In the genomic region with DNA sequence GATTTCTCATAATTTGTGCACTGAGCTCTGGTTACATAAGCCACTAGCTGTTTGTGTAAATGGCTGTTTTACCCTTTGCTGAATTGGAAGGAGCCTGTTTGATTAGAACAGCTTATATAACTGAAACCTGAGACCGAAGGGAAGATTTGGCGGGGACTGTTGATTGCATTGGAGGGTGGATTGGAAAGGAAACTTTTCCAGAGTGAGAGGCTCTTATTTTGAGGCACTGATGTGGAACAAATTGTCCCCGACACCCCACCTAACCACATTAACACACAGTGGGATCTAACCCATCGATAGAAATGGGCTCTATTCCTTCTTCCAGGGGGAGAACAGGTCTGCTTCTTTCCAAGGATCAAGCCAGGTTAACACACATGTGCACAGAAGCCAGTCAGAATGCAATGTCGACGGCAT, we compare ENCODE assay signal across 16 cellular contexts. TPM values are rescaled to one million over a fixed set of nuclear protein-coding genes. Genes with fewer than 3 reads are reported as not detected.
DNase-seq lines count a peak whose midpoint lies in the region; ATAC-seq and TF ChIP-seq lines count a peak whose summit lies in the region.
"Had no signal": no experiment of that assay in that cellular context is flagged by ENCODE, and none has a peak within 500 bp of the region (broad histone marks: within the 10 kb centered on the region; RNA-seq: fewer than 3 reads in every experiment).

No MANE protein-coding gene starts in this region.

- H3K27me3 ChIP-seq in A673 (replicated peaks; ENCODE audit: insufficient read depth, low read depth, low read length, poor library complexity) (no peaks in the 10 kb centered on the region), mesenchymal stem cell (ENCODE audit: control insufficient read depth in 1 of 2, insufficient read depth in 1 of 2, low read length in 2 of 2) (peaks cover 0 to 7% of the 10 kb centered on the region in 2 experiments), Peyer's patch (no peaks in the 10 kb centered on the region)

- TF ChIP-seq CTCF in A673 (conservative IDR thresholded peaks at IDR 0.05; ENCODE audit: low read depth, low read length) (no peak), nephron (IDR thresholded peaks at IDR 0.05; ENCODE audit: unreplicated experiment in 3 of 3) (no peak), Peyer's patch (IDR thresholded peaks at IDR 0.05) (no peak)

- H3K4ac ChIP-seq in mesenchymal stem cell (ENCODE audit: low read depth in 1 of 2, low read length in 2 of 2): no peak overlapping the region

- H3K4me1 ChIP-seq in A673 (ENCODE audit: insufficient read depth, low read length, poor library complexity, severe bottlenecking) (peaks cover 14% of the 10 kb centered on the region), mesenchymal stem cell (ENCODE audit: control insufficient read depth, insufficient read depth, low read depth, low read length) (no peaks in the 10 kb centered on the region), Peyer's patch (no peaks in the 10 kb centered on the region)
- H3K4me1 ChIP-seq: Caco-2, heart right ventricle, left lung had no signal

- CTCF ChIA-PET in A673 (lab: Charles Lee): no interaction called here

- 73% methylated on average over 3 of the region's 6 CpGs for WGBS in mesenchymal stem cell

- no peaks in the 10 kb centered on the region for H3K9me3 Mint-ChIP-seq in nephron
- H3K9me3 Mint-ChIP-seq: activated naive CD8-positive, alpha-beta T cell treated with anti-CD3 and anti-CD28 coated beads for 36 hours; naive thymus-derived CD8-positive, alpha-beta T cell had no signal

- H3K27me3 Mint-ChIP-seq in nephron (ENCODE audit: low read depth): no peaks in the 10 kb centered on the region

- no peak overlapping the region for H2BK12ac ChIP-seq in mesenchymal stem cell (ENCODE audit: low read length in 2 of 2)

- no peak overlapping the region for H4K91ac ChIP-seq in mesenchymal stem cell (ENCODE audit: low read length)

- no peak overlapping the region for H3K23ac ChIP-seq in mesenchymal stem cell (ENCODE audit: low read length in 2 of 2)

- DNase-seq in A673 (ENCODE audit: low spot score) (peak; percentile 33), NCI-H146 (lab: John Stamatoyannopoulos, UW) (peak; percentile 63), NCI-H526 treated with DMSO at 0.1 percent for 48 hours (lab: John Stamatoyannopoulos, UW) (peak; percentile 30), middle frontal gyrus (ENCODE audit: extremely low spot score, low spot score) (no peak), mesenchymal stem cell (no peak), Peyer's patch (no peak)
- DNase-seq: activated CD8-positive, alpha-beta memory T cell treated with anti-CD3 and anti-CD28 coated beads, Interleukin-2, amount 50 U/mL, for 48 hours; activated naive CD8-positive, alpha-beta T cell treated with anti-CD3 and anti-CD28 coated beads for 36 hours; Caco-2; HCEC 1CT; heart right ventricle; left lung; naive thymus-derived CD8-positive, alpha-beta T cell had no signal

- H3K4me3 ChIP-seq in A673 (ENCODE audit: low read depth, low read length, poor library complexity, severe bottlenecking) (no peak overlapping the region), mesenchymal stem cell (ENCODE audit: insufficient read depth in 1 of 2, low read depth in 1 of 2, low read length in 2 of 2) (no peak overlapping the region), Peyer's patch (no peak overlapping the region)
- H3K4me3 ChIP-seq: A549, heart right ventricle, left lung had no signal

- H3K36me3 ChIP-seq in A673 (ENCODE audit: insufficient read depth, low read length, poor library complexity, severe bottlenecking) (no peaks in the 10 kb centered on the region), mesenchymal stem cell (ENCODE audit: control insufficient read depth in 1 of 2, insufficient read depth in 2 of 2, low read depth in 1 of 2, low read length in 2 of 2) (no peaks in the 10 kb centered on the region), Peyer's patch (no peaks in the 10 kb centered on the region)
- H3K36me3 ChIP-seq: heart right ventricle, left lung had no signal

- no peak overlapping the region for H2AFZ ChIP-seq in mesenchymal stem cell (ENCODE audit: low read depth, low read length)

- no peak overlapping the region for H2AK5ac ChIP-seq in mesenchymal stem cell (ENCODE audit: low read length, severe bottlenecking)

- H4K8ac ChIP-seq in mesenchymal stem cell (ENCODE audit: low read length): no peak overlapping the region

- POLR2A ChIA-PET in A673 (lab: Charles Lee; ENCODE audit: low non-redundant PET): no interaction called here

- peak overlapping the region; percentile 63 to 88 (median 70) for H3K27ac Mint-ChIP-seq in nephron
- H3K27ac Mint-ChIP-seq: activated naive CD8-positive, alpha-beta T cell treated with anti-CD3 and anti-CD28 coated beads for 36 hours; naive thymus-derived CD8-positive, alpha-beta T cell had no signal

- ATAC-seq in HG03521 (IDR thresholded peaks at IDR 0.05; ENCODE audit: unreplicated experiment): no peak
- ATAC-seq: A549; left lung; naive thymus-derived CD8-positive, alpha-beta T cell had no signal

- H3K9ac ChIP-seq in mesenchymal stem cell (ENCODE audit: low read length): no peak overlapping the region

- H3K9me3 ChIP-seq in A673 (ENCODE audit: low read depth, low read length, poor library complexity, severe bottlenecking) (no peaks in the 10 kb centered on the region), mesenchymal stem cell (ENCODE audit: control insufficient read depth, low read length) (no peaks in the 10 kb centered on the region), Peyer's patch (no peaks in the 10 kb centered on the region)
- H3K9me3 ChIP-seq: A549, Caco-2, heart right ventricle, left lung had no signal

- H2BK5ac ChIP-seq in mesenchymal stem cell (ENCODE audit: low read depth, low read length, poor library complexity, severe bottlenecking): no peak overlapping the region

- H3K4me2 ChIP-seq in mesenchymal stem cell (ENCODE audit: low read length, poor library complexity, severe bottlenecking): no peak overlapping the region
- H3K4me2 ChIP-seq: A549 had no signal

- no peak overlapping the region for H3K14ac ChIP-seq in mesenchymal stem cell (ENCODE audit: low read length in 2 of 2)

- BruUV-seq in A673 (replicated peaks; lab: Mats Ljungman, UMichigan): no TSS peak

- H3K36me3 Mint-ChIP-seq in nephron (ENCODE audit: low read depth): no peaks in the 10 kb centered on the region
- H3K36me3 Mint-ChIP-seq: activated naive CD8-positive, alpha-beta T cell treated with anti-CD3 and anti-CD28 coated beads for 36 hours; naive thymus-derived CD8-positive, alpha-beta T cell had no signal

- intact Hi-C loops in A673 (cut with micrococcal nuclease; ENCODE audit: unreplicated experiment): no loop called here

- H3K4me3 Mint-ChIP-seq in nephron: no peak overlapping the region
- H3K4me3 Mint-ChIP-seq: activated naive CD8-positive, alpha-beta T cell treated with anti-CD3 and anti-CD28 coated beads for 36 hours; naive thymus-derived CD8-positive, alpha-beta T cell had no signal

- H2BK120ac ChIP-seq in mesenchymal stem cell (ENCODE audit: low read depth, low read length): no peak overlapping the region

- no peak overlapping the region for H2BK15ac ChIP-seq in mesenchymal stem cell (ENCODE audit: low read depth, poor library complexity, severe bottlenecking)

- no peak overlapping the region for H3K27ac ChIP-seq in A673 (ENCODE audit: low read depth, low read length, poor library complexity, severe bottlenecking)
- H3K27ac ChIP-seq in mesenchymal stem cell (ENCODE audit: low read length, poor library complexity, severe bottlenecking): no peak overlapping the region
- H3K27ac ChIP-seq in Peyer's patch: no peak overlapping the region
- H3K27ac ChIP-seq: A549, heart right ventricle, left lung had no signal

- TF ChIP-seq POLR2A in Peyer's patch (IDR thresholded peaks at IDR 0.05): no peak

- H3K18ac ChIP-seq in mesenchymal stem cell (ENCODE audit: low read depth in 1 of 2, low read length in 2 of 2): no peak overlapping the region

- peaks cover 87% of the 10 kb centered on the region for H3K4me1 Mint-ChIP-seq in nephron
- H3K4me1 Mint-ChIP-seq: activated naive CD8-positive, alpha-beta T cell treated with anti-CD3 and anti-CD28 coated beads for 36 hours had no signal

- H3K79me1 ChIP-seq in mesenchymal stem cell (replicated peaks; ENCODE audit: low read length, poor library complexity, severe bottlenecking): no peaks in the 10 kb centered on the region

RNA-seq across cellular contexts. Expression of gene TMEM30B, which starts 51.7 kb away (rescaled TPM):
- total RNA-seq in A673 (2021): 0.15 and 0.24 TPM in 2 replicates
- not detected for polyA plus RNA-seq in mesenchymal stem cell (2013, experiment 1 of 2)
- polyA plus RNA-seq in mesenchymal stem cell (2013, experiment 2 of 2): not detected
- 100 to 1,000 TPM in 1 of 4 donors, 10 to 100 TPM in 2, 1 to 10 TPM in 1; 6.6 to 128 (median 81.9) TPM for total RNA-seq in Peyer's patch

Comparison
In these comparisons a context has a peak if more than half of its experiments do, and no peak if none do; other contexts are left out.
1. DNase-seq: peak in A673 (single experiment), NCI-H146 (single experiment) and NCI-H526 treated with DMSO at 0.1 percent for 48 hours (single experiment); none in middle frontal gyrus (single experiment), mesenchymal stem cell (single experiment) and Peyer's patch (0 of 3).